ENCODE assay signal across 8 cellular contexts in the genomic region with DNA sequence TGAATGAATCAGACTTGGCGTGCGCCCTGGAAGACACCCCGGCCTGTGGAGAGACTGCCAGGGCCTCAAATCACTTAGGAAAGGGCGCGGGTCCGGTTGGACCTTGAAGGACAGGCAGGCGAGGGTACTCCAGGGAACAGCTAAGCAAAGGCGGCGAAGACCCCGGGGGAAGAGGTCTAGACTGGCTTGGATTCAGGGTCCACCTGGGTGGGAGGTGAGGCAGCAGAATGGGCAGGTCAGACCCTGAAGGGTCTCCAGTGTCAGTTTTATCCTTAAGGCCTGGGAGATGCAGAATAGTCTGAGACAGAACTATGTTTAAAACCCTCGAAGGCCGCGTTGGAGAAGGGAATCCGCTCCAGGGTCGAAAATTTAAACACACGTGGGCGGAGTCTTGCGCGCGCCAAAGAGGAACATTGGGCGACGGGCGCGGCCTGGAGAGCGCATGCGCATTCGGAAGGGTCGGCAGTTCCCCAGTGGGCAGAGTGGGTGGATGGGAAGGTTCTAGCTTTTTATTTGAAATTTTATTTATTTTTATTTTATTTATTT. TPM values are rescaled to one million over a fixed set of nuclear protein-coding genes. Genes with fewer than 3 reads are reported as not detected.
DNase-seq lines count a peak whose midpoint lies in the region; ATAC-seq, FAIRE-seq and TF ChIP-seq lines count a peak whose summit lies in the region.

No MANE protein-coding gene starts in this region.

- no peaks in the 10 kb centered on the region for H3K27me3 ChIP-seq in HepG2 (ENCODE audit: control insufficient read depth in 1 of 2, insufficient read depth in 2 of 2, low read length in 2 of 2)

- FAIRE-seq in HepG2 (lab: Jason Lieb, UNC), result no peak

- POLR2A ChIA-PET in HepG2 (lab: Yijun Ruan, JAX), result interaction anchor here (0.7 to 1.6 kb wide), 10 partner anchors 10 to 159 kb away, joined by 3 to 20 read pairs (median 4); partner anchors contain the start of gene IRGQ

- no peak for TF ChIP-seq CTCF in HepG2 (CRISPR knock-in tag; IDR thresholded peaks at IDR 0.05)

- peak overlapping the region; percentile 90 for H3K9ac ChIP-seq in HepG2 (ENCODE audit: insufficient read depth, low read depth, low read length)

- no peak for TF ChIP-seq RAD21 in HepG2 (CRISPR knock-in tag; IDR thresholded peaks at IDR 0.05)

- peak overlapping the region; percentile 66 to 83 (median 67); a peak in 5 of 6 replicates for H3K4me3 ChIP-seq in HepG2 (replicated peaks in 1 of 3; ENCODE audit: insufficient read depth in 1 of 3, low read depth in 2 of 3, low read length in 3 of 3)

- H3K79me2 ChIP-seq in HepG2 (ENCODE audit: insufficient read depth, low read length), result peaks cover 16% of the 10 kb centered on the region

- intact Hi-C loops in HepG2 (cut with micrococcal nuclease; ENCODE audit: unreplicated experiment), result no loop called here

- DNase-seq in DMS153 treated with DMSO at 0.1 percent for 48 hours (lab: John Stamatoyannopoulos, UW; ENCODE audit: unreplicated experiment) (peak; percentile 77), NCI-H526 treated with DMSO at 0.1 percent for 48 hours (lab: John Stamatoyannopoulos, UW) (peak; percentile 76), dermis blood vessel endothelial cell (peak; percentile 82), HepG2 (ENCODE audit: low spot score) (no peak)
- DNase-seq in activated CD4-positive, alpha-beta T cell treated with anti-CD3 and anti-CD28 coated beads, Interleukin-2, amount 50 U/mL, for 1 hour, result peak; percentile 68
- peak; percentile 70 to 78 for DNase-seq in stimulated activated CD4-positive, alpha-beta T cell treated with anti-CD3 and anti-CD28 coated beads, Interleukin-4, amount 100 ng/mL, for 48 hours (ENCODE audit: low read depth in 2 of 2)

- BruUV-seq in HepG2 (replicated peaks; lab: Mats Ljungman, UMichigan), result TSS peak; percentile 92

- ATAC-seq in HG03066 (IDR thresholded peaks at IDR 0.05; ENCODE audit: low read depth, unreplicated experiment) (peak; percentile 3), HepG2 (peak; percentile 20; the same call in 1 of the 3 replicates), HG02938 (IDR thresholded peaks at IDR 0.05; ENCODE audit: unreplicated experiment) (no peak)

- no peaks in the 10 kb centered on the region for H4K20me1 ChIP-seq in HepG2 (ENCODE audit: insufficient read depth, low read length)

- TF ChIP-seq EP300 in HepG2 (IDR thresholded peaks at IDR 0.05; ENCODE audit: low read depth in 2 of 2, low read length in 2 of 2) (no peak), HepG2 (CRISPR knock-in tag; IDR thresholded peaks at IDR 0.05; ENCODE audit: borderline replicate concordance) (no peak)

- peak overlapping the region; percentile 88 for H3K4me2 ChIP-seq in HepG2 (ENCODE audit: low read depth, low read length)

- H3K4me1 ChIP-seq in HepG2 (ENCODE audit: insufficient read depth, low read length), result peaks cover 26% of the 10 kb centered on the region

- no peak overlapping the region for H2AFZ ChIP-seq in HepG2 (ENCODE audit: low read length)

- H3K27ac ChIP-seq in HepG2 (ENCODE audit: extremely low read length, insufficient read depth, low read length), result peak overlapping the region; percentile 93

- CTCF ChIA-PET in HepG2 (lab: Yijun Ruan, JAX; ENCODE audit: low intra/inter-chr PET ratio, low total read pairs), result no interaction called here

- 49% methylated on average over 26 of the region's 28 CpGs for WGBS in HepG2 (ENCODE audit: low lambda C conversion rate)

- H3K36me3 ChIP-seq in HepG2 (replicated peaks in 1 of 2; ENCODE audit: control insufficient read depth in 1 of 2, insufficient read depth in 2 of 2, low read length in 2 of 2), result peaks cover 3 to 10% of the 10 kb centered on the region in 2 experiments; a peak in 4 of 5 replicates

- H3K9me3 ChIP-seq in HepG2 (ENCODE audit: low read length), result no peaks in the 10 kb centered on the region

- in situ Hi-C loops in HepG2 (cut with HindIII; ENCODE audit: extremely low pct_ligation_motif_present, low pct_unique_long_range_greater_than_20kb), result no loop called here

- TF ChIP-seq POLR2A in HepG2 (IDR thresholded peaks at IDR 0.05; ENCODE audit: insufficient read depth in 1 of 2, low read depth in 2 of 2, low read length in 2 of 2), result no peak

RNA-seq across cellular contexts. Expression of gene SMG9, which starts 0.6 kb away (rescaled TPM):
- total RNA-seq in dermis blood vessel endothelial cell (8.8 and 9.0 TPM in 2 replicates), HepG2 (2016; rRNA removed; fragmentation: Illumina TruSeq; extraction: Trizol) (9.6 and 18.7 TPM in 2 replicates)
- total RNA-seq in HepG2 (2016; cell fraction: cytosol; rRNA removed; fragmentation: Illumina TruSeq; extraction: Trizol; ENCODE audit: low read depth), result 4.7 and 6.3 TPM in 2 replicates
- 10.9 and 18.3 TPM in 2 replicates for total RNA-seq in HepG2 (2016; cell fraction: insoluble cytoplasmic fraction; rRNA removed; fragmentation: Illumina TruSeq; extraction: Trizol)
- total RNA-seq in HepG2 (2016; cell fraction: membrane; rRNA removed; fragmentation: Illumina TruSeq; extraction: Trizol), result 5.4 and 5.5 TPM in 2 replicates
- 20.5 and 25.3 TPM in 2 replicates for total RNA-seq in HepG2 (2016; cell fraction: nucleus; rRNA removed; fragmentation: Illumina TruSeq; extraction: Trizol)
- 16.1 and 16.7 TPM in 2 replicates for polyA plus RNA-seq in HepG2 (2011; rRNA removed)
- polyA plus RNA-seq in HepG2 (2011; cell fraction: cytosol; rRNA removed), result 4.3 and 6.9 TPM in 2 replicates
- 36.9 and 41.9 TPM in 2 replicates for polyA plus RNA-seq in HepG2 (2011; cell fraction: nucleus; rRNA removed)
- polyA plus RNA-seq in HepG2 (2012), result 12.3 and 15.7 TPM in 2 replicates
- 2.4 and 2.9 TPM in 2 replicates for polyA plus RNA-seq in HepG2 (2016; cell fraction: cytosol; fragmentation: Illumina TruSeq; extraction: Trizol; ENCODE audit: low read depth)
- 16.1 and 23.3 TPM in 2 replicates for polyA plus RNA-seq in HepG2 (2016; cell fraction: insoluble cytoplasmic fraction; fragmentation: Illumina TruSeq; extraction: Trizol; ENCODE audit: low read depth)
- 3.6 and 4.5 TPM in 2 replicates for polyA plus RNA-seq in HepG2 (2016; cell fraction: membrane; fragmentation: Illumina TruSeq; extraction: Trizol; ENCODE audit: low read depth)
- 70.5 and 75.9 TPM in 2 replicates for polyA plus RNA-seq in HepG2 (2016; cell fraction: nucleus; fragmentation: Illumina TruSeq; extraction: Trizol; ENCODE audit: insufficient read depth, low read depth)
- 12.4 and 18.2 TPM in 2 replicates for polyA minus RNA-seq in HepG2 (2011; rRNA and poly(A)+ RNA removed; ENCODE audit: low replicate concordance)
- 2.9 and 3.6 TPM in 2 replicates for polyA minus RNA-seq in HepG2 (2011; cell fraction: cytosol; rRNA and poly(A)+ RNA removed)
- 16.5 and 18.7 TPM in 2 replicates for polyA minus RNA-seq in HepG2 (2011; cell fraction: nucleus; rRNA and poly(A)+ RNA removed)

RNA-seq across cellular contexts. Expression of gene KCNN4, which starts 25.4 kb away (rescaled TPM):
- 0.09 and 0.51 TPM in 2 replicates for total RNA-seq in dermis blood vessel endothelial cell
- total RNA-seq in HepG2 (2016; rRNA removed; fragmentation: Illumina TruSeq; extraction: Trizol), result 0.13 TPM in 1 of 2 replicates, not detected in the other
- total RNA-seq in HepG2 (2016; cell fraction: cytosol; rRNA removed; fragmentation: Illumina TruSeq; extraction: Trizol; ENCODE audit: low read depth), result not detected in 2 replicates
- total RNA-seq in HepG2 (2016; cell fraction: insoluble cytoplasmic fraction; rRNA removed; fragmentation: Illumina TruSeq; extraction: Trizol), result 0.15 TPM in 1 of 2 replicates, not detected in the other
- not detected in 2 replicates for total RNA-seq in HepG2 (2016; cell fraction: membrane; rRNA removed; fragmentation: Illumina TruSeq; extraction: Trizol)
- 0.50 TPM in 1 of 2 replicates, not detected in the other for total RNA-seq in HepG2 (2016; cell fraction: nucleus; rRNA removed; fragmentation: Illumina TruSeq; extraction: Trizol)
- 0.25 and 0.60 TPM in 2 replicates for polyA plus RNA-seq in HepG2 (2011; rRNA removed)
- 0.18 and 0.19 TPM in 2 replicates for polyA plus RNA-seq in HepG2 (2011; cell fraction: cytosol; rRNA removed)
- polyA plus RNA-seq in HepG2 (2011; cell fraction: nucleus; rRNA removed), result 0.92 and 1.2 TPM in 2 replicates
- 0.19 TPM in 1 of 2 replicates, not detected in the other for polyA plus RNA-seq in HepG2 (2012)
- polyA plus RNA-seq in HepG2 (2016; cell fraction: cytosol; fragmentation: Illumina TruSeq; extraction: Trizol; ENCODE audit: low read depth), result 0.06 TPM in 1 of 2 replicates, not detected in the other
- not detected in 2 replicates for polyA plus RNA-seq in HepG2 (2016; cell fraction: insoluble cytoplasmic fraction; fragmentation: Illumina TruSeq; extraction: Trizol; ENCODE audit: low read depth)
- not detected in 2 replicates for polyA plus RNA-seq in HepG2 (2016; cell fraction: membrane; fragmentation: Illumina TruSeq; extraction: Trizol; ENCODE audit: low read depth)
- 0.37 and 0.55 TPM in 2 replicates for polyA plus RNA-seq in HepG2 (2016; cell fraction: nucleus; fragmentation: Illumina TruSeq; extraction: Trizol; ENCODE audit: insufficient read depth, low read depth)
- 0.16 and 81.5 TPM in 2 replicates for polyA minus RNA-seq in HepG2 (2011; rRNA and poly(A)+ RNA removed; ENCODE audit: low replicate concordance)
- 0.89 and 0.97 TPM in 2 replicates for polyA minus RNA-seq in HepG2 (2011; cell fraction: cytosol; rRNA and poly(A)+ RNA removed)
- 0.64 TPM in 1 of 2 replicates, not detected in the other for polyA minus RNA-seq in HepG2 (2011; cell fraction: nucleus; rRNA and poly(A)+ RNA removed)

RNA-seq across cellular contexts. Expression of gene IRGC, which starts 39.5 kb away (rescaled TPM):
- total RNA-seq in dermis blood vessel endothelial cell (not detected in 2 replicates), HepG2 (2016; rRNA removed; fragmentation: Illumina TruSeq; extraction: Trizol) (not detected in 2 replicates)
- not detected in 2 replicates for total RNA-seq in HepG2 (2016; cell fraction: cytosol; rRNA removed; fragmentation: Illumina TruSeq; extraction: Trizol; ENCODE audit: low read depth)
- not detected in 2 replicates for total RNA-seq in HepG2 (2016; cell fraction: insoluble cytoplasmic fraction; rRNA removed; fragmentation: Illumina TruSeq; extraction: Trizol)
- not detected in 2 replicates for total RNA-seq in HepG2 (2016; cell fraction: membrane; rRNA removed; fragmentation: Illumina TruSeq; extraction: Trizol)
- not detected in 2 replicates for total RNA-seq in HepG2 (2016; cell fraction: nucleus; rRNA removed; fragmentation: Illumina TruSeq; extraction: Trizol)
- not detected in 2 replicates for polyA plus RNA-seq in HepG2 (2011; rRNA removed)
- not detected in 2 replicates for polyA plus RNA-seq in HepG2 (2011; cell fraction: cytosol; rRNA removed)
- not detected in 2 replicates for polyA plus RNA-seq in HepG2 (2011; cell fraction: nucleus; rRNA removed)
- polyA plus RNA-seq in HepG2 (2012), result not detected in 2 replicates
- polyA plus RNA-seq in HepG2 (2016; cell fraction: cytosol; fragmentation: Illumina TruSeq; extraction: Trizol; ENCODE audit: low read depth), result not detected in 2 replicates
- not detected in 2 replicates for polyA plus RNA-seq in HepG2 (2016; cell fraction: insoluble cytoplasmic fraction; fragmentation: Illumina TruSeq; extraction: Trizol; ENCODE audit: low read depth)
- polyA plus RNA-seq in HepG2 (2016; cell fraction: membrane; fragmentation: Illumina TruSeq; extraction: Trizol; ENCODE audit: low read depth), result not detected in 2 replicates
- not detected in 2 replicates for polyA plus RNA-seq in HepG2 (2016; cell fraction: nucleus; fragmentation: Illumina TruSeq; extraction: Trizol; ENCODE audit: insufficient read depth, low read depth)
- not detected in 2 replicates for polyA minus RNA-seq in HepG2 (2011; rRNA and poly(A)+ RNA removed; ENCODE audit: low replicate concordance)
- not detected in 2 replicates for polyA minus RNA-seq in HepG2 (2011; cell fraction: cytosol; rRNA and poly(A)+ RNA removed)
- polyA minus RNA-seq in HepG2 (2011; cell fraction: nucleus; rRNA and poly(A)+ RNA removed), result not detected in 2 replicates

RNA-seq across cellular contexts. Expression of gene LYPD5, which starts 46.9 kb away (rescaled TPM):
- total RNA-seq in dermis blood vessel endothelial cell (0.09 and 0.17 TPM in 2 replicates), HepG2 (2016; rRNA removed; fragmentation: Illumina TruSeq; extraction: Trizol) (not detected in 2 replicates)
- not detected in 2 replicates for total RNA-seq in HepG2 (2016; cell fraction: cytosol; rRNA removed; fragmentation: Illumina TruSeq; extraction: Trizol; ENCODE audit: low read depth)
- not detected in 2 replicates for total RNA-seq in HepG2 (2016; cell fraction: insoluble cytoplasmic fraction; rRNA removed; fragmentation: Illumina TruSeq; extraction: Trizol)
- total RNA-seq in HepG2 (2016; cell fraction: membrane; rRNA removed; fragmentation: Illumina TruSeq; extraction: Trizol), result not detected in 2 replicates
- not detected in 2 replicates for total RNA-seq in HepG2 (2016; cell fraction: nucleus; rRNA removed; fragmentation: Illumina TruSeq; extraction: Trizol)
- polyA plus RNA-seq in HepG2 (2011; rRNA removed), result not detected in 2 replicates
- polyA plus RNA-seq in HepG2 (2011; cell fraction: cytosol; rRNA removed), result not detected in 2 replicates
- polyA plus RNA-seq in HepG2 (2011; cell fraction: nucleus; rRNA removed), result not detected in 2 replicates
- not detected in 2 replicates for polyA plus RNA-seq in HepG2 (2012)
- polyA plus RNA-seq in HepG2 (2016; cell fraction: cytosol; fragmentation: Illumina TruSeq; extraction: Trizol; ENCODE audit: low read depth), result not detected in 2 replicates
- polyA plus RNA-seq in HepG2 (2016; cell fraction: insoluble cytoplasmic fraction; fragmentation: Illumina TruSeq; extraction: Trizol; ENCODE audit: low read depth), result not detected in 2 replicates
- not detected in 2 replicates for polyA plus RNA-seq in HepG2 (2016; cell fraction: membrane; fragmentation: Illumina TruSeq; extraction: Trizol; ENCODE audit: low read depth)
- polyA plus RNA-seq in HepG2 (2016; cell fraction: nucleus; fragmentation: Illumina TruSeq; extraction: Trizol; ENCODE audit: insufficient read depth, low read depth), result not detected in 2 replicates
- polyA minus RNA-seq in HepG2 (2011; rRNA and poly(A)+ RNA removed; ENCODE audit: low replicate concordance), result 0.08 and 1.3 TPM in 2 replicates
- polyA minus RNA-seq in HepG2 (2011; cell fraction: cytosol; rRNA and poly(A)+ RNA removed), result not detected in 2 replicates
- not detected in 2 replicates for polyA minus RNA-seq in HepG2 (2011; cell fraction: nucleus; rRNA and poly(A)+ RNA removed)
